ENCODE assay signal across 32 cellular contexts in the genomic region with DNA sequence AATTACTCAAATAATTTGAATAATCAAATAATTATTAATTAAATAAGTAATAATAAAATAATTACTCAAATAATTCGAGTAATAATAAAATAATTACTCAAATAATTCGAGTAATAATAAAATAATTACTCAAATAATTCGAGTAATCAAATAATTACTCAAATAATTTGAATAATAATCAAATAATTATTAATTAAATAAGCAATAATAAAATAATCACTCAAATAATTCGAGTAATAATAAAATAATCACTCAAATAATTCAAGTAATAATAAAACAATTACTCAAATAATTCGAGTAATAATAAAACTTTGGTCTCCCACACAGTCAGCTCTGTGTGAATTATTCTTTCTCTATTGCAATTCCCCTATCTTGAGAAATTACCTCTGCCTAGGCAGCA. TPM values are rescaled to one million over a fixed set of nuclear protein-coding genes. Genes with fewer than 3 reads are reported as not detected.
"Had no signal": no experiment of that assay in that cellular context is flagged by ENCODE, and none has a peak within 500 bp of the region (broad histone marks: within the 10 kb centered on the region; RNA-seq: fewer than 3 reads in every experiment).

No MANE protein-coding gene starts in this region.

- H3K36me3 ChIP-seq: heart right ventricle, lower lobe of right lung, prostate gland, right atrium auricular region, stomach, thyroid gland, vagina had no signal

- ATAC-seq: esophagus mucosa; foreskin keratinocyte; heart right ventricle; left ventricle myocardium superior; lower lobe of right lung; mucosa of descending colon; natural killer cell treated with Interleukin-12 subunit alpha and Interleukin-12 subunit beta and Interleukin-15 and Interleukin-18, amount 100 ng/mL, for 72 hours; sciatic nerve; stimulated activated effector memory CD8-positive, alpha-beta T cell treated with anti-CD3 and anti-CD28 coated beads, Interleukin-12 subunit alpha, Interleukin-12 subunit beta, amount 100 ng/mL, for 72 hours had no signal

- H3K27ac Mint-ChIP-seq: naive B cell; natural killer cell treated with Interleukin-12 subunit alpha and Interleukin-12 subunit beta and Interleukin-15 and Interleukin-18, amount 100 ng/mL, for 72 hours; stimulated activated effector memory CD8-positive, alpha-beta T cell treated with anti-CD3 and anti-CD28 coated beads, Interleukin-12 subunit alpha, Interleukin-12 subunit beta, amount 100 ng/mL, for 72 hours had no signal

- H3K4me3 Mint-ChIP-seq: naive B cell; natural killer cell treated with Interleukin-12 subunit alpha and Interleukin-12 subunit beta and Interleukin-15 and Interleukin-18, amount 100 ng/mL, for 72 hours; neural crest cell; stimulated activated effector memory CD8-positive, alpha-beta T cell treated with anti-CD3 and anti-CD28 coated beads, Interleukin-12 subunit alpha, Interleukin-12 subunit beta, amount 100 ng/mL, for 72 hours had no signal

- H3K27me3 ChIP-seq: foreskin keratinocyte, heart right ventricle, right atrium auricular region, stomach, thyroid gland, vagina had no signal

- H3K36me3 Mint-ChIP-seq: naive B cell; natural killer cell treated with Interleukin-12 subunit alpha and Interleukin-12 subunit beta and Interleukin-15 and Interleukin-18, amount 100 ng/mL, for 72 hours; stimulated activated effector memory CD8-positive, alpha-beta T cell treated with anti-CD3 and anti-CD28 coated beads, Interleukin-12 subunit alpha, Interleukin-12 subunit beta, amount 100 ng/mL, for 72 hours had no signal

- DNase-seq: dorsolateral prefrontal cortex; effector CD4-positive, alpha-beta T cell; foreskin keratinocyte; glutamatergic neuron; heart right ventricle; hippocampal formation; islet precursor cell; left ventricle myocardium superior; lower lobe of right lung; mucosa of descending colon; naive B cell; stimulated activated CD4-positive, alpha-beta T cell treated with anti-CD3 and anti-CD28 coated beads, Interleukin-2, amount 100 ng/mL, for 24 hours; stimulated activated CD4-positive, alpha-beta T cell treated with anti-CD3 and anti-CD28 coated beads, Interleukin-4, amount 100 ng/mL, for 24 hours; stimulated activated naive CD4-positive, alpha-beta T cell treated with Interleukin-2 at 50 U/mL for 16 hours; stomach; thyroid gland; trophoblast cell had no signal

- H3K4me1 ChIP-seq: foreskin keratinocyte, heart right ventricle, lower lobe of right lung, prostate gland, right atrium auricular region, stomach, thyroid gland, vagina had no signal

- H3K4me1 Mint-ChIP-seq: naive B cell; stimulated activated effector memory CD8-positive, alpha-beta T cell treated with anti-CD3 and anti-CD28 coated beads, Interleukin-12 subunit alpha, Interleukin-12 subunit beta, amount 100 ng/mL, for 72 hours had no signal

- H3K9me3 ChIP-seq: heart right ventricle, lower lobe of right lung, mucosa of descending colon, prostate gland, right atrium auricular region, stomach, thyroid gland, vagina had no signal

- H3K9me3 Mint-ChIP-seq: stimulated activated effector memory CD8-positive, alpha-beta T cell treated with anti-CD3 and anti-CD28 coated beads, Interleukin-12 subunit alpha, Interleukin-12 subunit beta, amount 100 ng/mL, for 72 hours had no signal

- H3K27me3 Mint-ChIP-seq: natural killer cell treated with Interleukin-12 subunit alpha and Interleukin-12 subunit beta and Interleukin-15 and Interleukin-18, amount 100 ng/mL, for 72 hours had no signal

- H3K4me3 ChIP-seq: dorsolateral prefrontal cortex, heart right ventricle, lower lobe of right lung, mucosa of descending colon, prostate gland, right atrium auricular region, stomach, thyroid gland, vagina had no signal

- H3K27ac ChIP-seq: dorsolateral prefrontal cortex, epithelial cell of prostate, foreskin keratinocyte, heart right ventricle, lower lobe of right lung, prostate gland, right atrium auricular region, stomach, thyroid gland, vagina had no signal

RNA-seq across cellular contexts. Expression of a gene that starts 30.0 kb away (rescaled TPM):
- total RNA-seq: dorsolateral prefrontal cortex; esophagus mucosa; fibroblast of lung; foreskin keratinocyte; heart right ventricle; left ventricle myocardium superior; lower lobe of right lung; mesenteric fat pad; mucosa of descending colon; natural killer cell treated with Interleukin-12 subunit alpha and Interleukin-12 subunit beta and Interleukin-15 and Interleukin-18, amount 100 ng/mL, for 72 hours; neural crest cell; osteoblast; prostate gland; right atrium auricular region; sciatic nerve; stomach; subcutaneous adipose tissue; temporal lobe; thyroid gland; ureter; vagina had no signal
- polyA plus RNA-seq: fibroblast of lung, foreskin keratinocyte, heart right ventricle, stomach had no signal
